In the genomic region with DNA sequence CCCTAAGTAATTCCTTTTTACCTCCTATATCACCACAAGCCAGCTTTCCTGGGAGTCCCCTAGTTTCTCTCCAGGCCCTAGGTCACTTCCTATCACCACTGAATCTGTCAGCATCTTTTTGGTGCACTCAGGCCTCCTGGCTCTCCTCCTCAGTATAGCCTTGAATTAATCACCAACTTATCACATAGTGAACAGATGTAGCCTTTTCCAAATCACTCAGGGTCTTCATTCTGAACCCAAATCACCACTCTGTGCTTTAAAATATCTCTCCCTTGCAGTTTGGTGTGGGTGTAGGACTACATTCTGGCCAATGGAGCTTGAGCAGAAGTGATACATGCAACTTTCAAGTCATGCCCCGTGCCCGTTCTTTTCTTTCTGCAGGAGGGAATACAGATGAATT, we compare ENCODE assay signal across 1 cellular context.
TF ChIP-seq lines count a peak whose summit lies in the region.

No MANE protein-coding gene starts in this region.

TF ChIP-seq in IMR-90, 13 proteins besides CTCF, POLR2A, EP300 and RAD21:
- TF ChIP-seq CEBPB (IDR thresholded peaks at IDR 0.05; ENCODE audit: low read depth, low read length) (no peak), SMC3 (IDR thresholded peaks at IDR 0.05; ENCODE audit: low read depth, low read length) (no peak), RFX5 (IDR thresholded peaks at IDR 0.05; ENCODE audit: low read depth, low read length) (no peak), BHLHE40 (IDR thresholded peaks at IDR 0.05; ENCODE audit: low read depth, low read length) (no peak), RCOR1 (IDR thresholded peaks at IDR 0.05; ENCODE audit: insufficient replicate concordance, low read length) (no peak), NFE2L2 (IDR thresholded peaks at IDR 0.05; ENCODE audit: low read depth, low read length) (no peak), CHD1 (IDR thresholded peaks at IDR 0.05; ENCODE audit: low read depth, low read length) (no peak), MAZ (IDR thresholded peaks at IDR 0.05; ENCODE audit: borderline replicate concordance, low read depth, low read length) (no peak), FOS (IDR thresholded peaks at IDR 0.05; ENCODE audit: low read depth, low read length) (no peak), MAFK (IDR thresholded peaks at IDR 0.05; ENCODE audit: low read depth, low read length) (no peak), MXI1 (IDR thresholded peaks at IDR 0.05; ENCODE audit: borderline replicate concordance, low read depth, low read length) (no peak)
- TF ChIP-seq, protein P1, sequence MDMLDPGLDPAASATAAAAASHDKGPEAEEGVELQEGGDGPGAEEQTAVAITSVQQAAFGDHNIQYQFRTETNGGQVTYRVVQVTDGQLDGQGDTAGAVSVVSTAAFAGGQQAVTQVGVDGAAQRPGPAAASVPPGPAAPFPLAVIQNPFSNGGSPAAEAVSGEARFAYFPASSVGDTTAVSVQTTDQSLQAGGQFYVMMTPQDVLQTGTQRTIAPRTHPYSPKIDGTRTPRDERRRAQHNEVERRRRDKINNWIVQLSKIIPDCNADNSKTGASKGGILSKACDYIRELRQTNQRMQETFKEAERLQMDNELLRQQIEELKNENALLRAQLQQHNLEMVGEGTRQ (IDR thresholded peaks at IDR 0.05; ENCODE audit: low read depth, low read length) = no peak
- TF ChIP-seq, protein P2, sequence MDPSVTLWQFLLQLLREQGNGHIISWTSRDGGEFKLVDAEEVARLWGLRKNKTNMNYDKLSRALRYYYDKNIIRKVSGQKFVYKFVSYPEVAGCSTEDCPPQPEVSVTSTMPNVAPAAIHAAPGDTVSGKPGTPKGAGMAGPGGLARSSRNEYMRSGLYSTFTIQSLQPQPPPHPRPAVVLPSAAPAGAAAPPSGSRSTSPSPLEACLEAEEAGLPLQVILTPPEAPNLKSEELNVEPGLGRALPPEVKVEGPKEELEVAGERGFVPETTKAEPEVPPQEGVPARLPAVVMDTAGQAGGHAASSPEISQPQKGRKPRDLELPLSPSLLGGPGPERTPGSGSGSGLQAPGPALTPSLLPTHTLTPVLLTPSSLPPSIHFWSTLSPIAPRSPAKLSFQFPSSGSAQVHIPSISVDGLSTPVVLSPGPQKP (IDR thresholded peaks at IDR 0.05; ENCODE audit: borderline replicate concordance, low read depth, low read length) = no peak
